ENCODE assay signal across 20 cellular contexts in the genomic region with DNA sequence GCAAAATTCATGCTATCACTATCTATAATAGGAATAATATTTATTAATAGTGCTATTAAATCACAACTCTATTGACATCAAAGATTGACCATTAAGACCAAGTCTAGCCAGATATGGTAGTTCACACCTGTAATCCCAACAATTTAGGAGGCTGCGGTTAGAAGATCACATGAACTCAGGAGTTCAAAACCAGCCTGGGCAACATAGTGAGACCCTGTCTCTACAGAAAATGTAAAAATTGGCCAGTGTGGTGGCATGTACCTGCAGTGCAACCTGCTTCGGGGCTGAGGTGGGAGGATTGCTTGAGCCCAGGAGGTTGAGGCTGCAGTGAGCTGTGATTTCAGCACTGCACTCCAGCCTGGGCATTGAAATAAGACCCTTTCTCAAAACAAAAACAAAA.
"Had no signal": no experiment of that assay in that cellular context is flagged by ENCODE, and none has a peak within 500 bp of the region (broad histone marks: within the 10 kb centered on the region; RNA-seq: fewer than 3 reads in every experiment).

No MANE protein-coding gene starts in this region.

- H3K4me3 Mint-ChIP-seq: activated CD8-positive, alpha-beta T cell treated with anti-CD3 and anti-CD28 coated beads, Interleukin-2, amount 10 ng/mL, durations not matched to agents 7 days and 5 days; activated naive CD4-positive, alpha-beta T cell treated with anti-CD3 and anti-CD28 coated beads for 36 hours; activated naive CD8-positive, alpha-beta T cell; activated T-cell treated with anti-CD3 and anti-CD28 coated beads, Interleukin-2, amount 50 U/mL, for 4 hours; T-helper 1 cell treated with Interleukin-12 subunit alpha and Interleukin-12 subunit beta and Interleukin-4 antibody, amounts not matched to agents 30 μg/mL and 1 μg/mL, for 36 hours had no signal

- H3K9me3 Mint-ChIP-seq: activated naive CD4-positive, alpha-beta T cell treated with anti-CD3 and anti-CD28 coated beads for 36 hours; activated T-cell treated with anti-CD3 and anti-CD28 coated beads, Interleukin-2, amount 50 U/mL, for 4 hours; T-helper 1 cell treated with Interleukin-12 subunit alpha and Interleukin-12 subunit beta and Interleukin-4 antibody, amounts not matched to agents 30 μg/mL and 1 μg/mL, for 36 hours had no signal

- H3K36me3 ChIP-seq: brain microvascular endothelial cell had no signal

- H3K27ac ChIP-seq: brain microvascular endothelial cell, cardiac muscle cell, Peyer's patch, SJSA1 had no signal

- H3K27me3 Mint-ChIP-seq: activated naive CD8-positive, alpha-beta T cell had no signal

- H3K9me3 ChIP-seq: Peyer's patch, SJSA1 had no signal

- H3K4me1 ChIP-seq: Peyer's patch had no signal

- H3K27ac Mint-ChIP-seq: activated CD8-positive, alpha-beta T cell treated with anti-CD3 and anti-CD28 coated beads, Interleukin-2, amount 10 ng/mL, durations not matched to agents 7 days and 5 days; activated naive CD4-positive, alpha-beta T cell treated with anti-CD3 and anti-CD28 coated beads for 36 hours; activated naive CD8-positive, alpha-beta T cell; T-helper 1 cell treated with Interleukin-12 subunit alpha and Interleukin-12 subunit beta and Interleukin-4 antibody, amounts not matched to agents 30 μg/mL and 1 μg/mL, for 36 hours had no signal

- DNase-seq: activated CD4-positive, alpha-beta T cell treated with anti-CD3 and anti-CD28 coated beads for 48 hours; activated CD4-positive, alpha-beta T cell treated with anti-CD3 and anti-CD28 coated beads, Interleukin-2, amount 50 U/mL, for 4 hours; activated CD4-positive, CD25-positive, alpha-beta regulatory T cell treated with anti-CD3 and anti-CD28 coated beads, Interleukin-2, amount 50 U/mL, for 72 hours; activated CD8-positive, alpha-beta T cell treated with anti-CD3 and anti-CD28 coated beads, Interleukin-2, amount 10 ng/mL, durations not matched to agents 7 days and 5 days; activated effector memory CD4-positive, alpha-beta T cell treated with anti-CD3 and anti-CD28 coated beads, Interleukin-2, amount 50 U/mL, for 16 hours; activated naive CD4-positive, alpha-beta T cell treated with anti-CD3 and anti-CD28 coated beads for 36 hours; activated T-cell treated with anti-CD3 and anti-CD28 coated beads, Interleukin-2, amount 50 U/mL, for 4 hours; amygdala; brain microvascular endothelial cell; MM.1S; NCI-H1105 treated with DMSO at 0.1 percent for 48 hours; NCI-H1930; NCI-H2171 treated with DMSO at 0.1 percent for 48 hours; NCI-H510A treated with DMSO at 0.1 percent for 48 hours; Peyer's patch; SHP77 had no signal

- H3K27me3 ChIP-seq: brain microvascular endothelial cell, cardiac muscle cell, Peyer's patch, SJSA1 had no signal

- ATAC-seq: activated CD8-positive, alpha-beta T cell treated with anti-CD3 and anti-CD28 coated beads, Interleukin-2, amount 10 ng/mL, durations not matched to agents 7 days and 5 days; activated T-cell treated with anti-CD3 and anti-CD28 coated beads, Interleukin-2, amount 50 U/mL, for 4 hours had no signal

- H3K4me3 ChIP-seq: cardiac muscle cell, Peyer's patch, SJSA1 had no signal
